8 cellular contexts compared by ENCODE assay signal in genomic region chr10:122911889-122912484, GRCh38. TPM values are rescaled to one million over a fixed set of nuclear protein-coding genes. Genes with fewer than 3 reads are reported as not detected.
DNase-seq lines count a peak whose midpoint lies in the region; ATAC-seq and TF ChIP-seq lines count a peak whose summit lies in the region.

No MANE protein-coding gene starts in this region.

- H3K27ac ChIP-seq in PC-3 (ENCODE audit: low read length), result no peak overlapping the region

- no peaks in the 10 kb centered on the region for H4K20me1 ChIP-seq in PC-3 (ENCODE audit: low read length)

- H3K27me3 ChIP-seq in PC-3 (ENCODE audit: low read length), result no peaks in the 10 kb centered on the region

- intact Hi-C loops in PC-3 (cut with micrococcal nuclease), result no loop called here

- CTCF ChIA-PET in PC-3 (lab: Charles Lee), result no interaction called here

- H3K4me2 ChIP-seq in PC-3 (ENCODE audit: low read length), result no peak overlapping the region

- H2AFZ ChIP-seq in PC-3 (ENCODE audit: low read length), result no peak overlapping the region

- no peaks in the 10 kb centered on the region for H3K36me3 ChIP-seq in PC-3 (ENCODE audit: low read depth, low read length)

- H3K9ac ChIP-seq in PC-3 (ENCODE audit: low read length), result no peak overlapping the region

- BruUV-seq in PC-3 (replicated peaks; lab: Mats Ljungman, UMichigan), result no TSS peak

- no peak for TF ChIP-seq CTCF in PC-3 (conservative IDR thresholded peaks at IDR 0.05; ENCODE audit: low read depth, low read length)
- no peak for TF ChIP-seq CTCF in omental fat pad (IDR thresholded peaks at IDR 0.05)

- no peaks in the 10 kb centered on the region for H3K4me1 ChIP-seq in PC-3 (ENCODE audit: insufficient read depth, low read length)

- DNase-seq in GM19240 (ENCODE audit: insufficient read length, low spot score), result peak; percentile 16
- DNase-seq in PC-3, result peak; percentile 65
- DNase-seq in activated naive CD4-positive, alpha-beta T cell treated with anti-CD3 and anti-CD28 coated beads, Interleukin-2, amount 50 U/mL, for 16 hours, result peak; percentile 48
- DNase-seq in iris pigment epithelial cell (ENCODE audit: low read depth), result peak; percentile 47
- peak; percentile 4 to 12 for DNase-seq in stimulated activated CD8-positive, alpha-beta memory T cell treated with anti-CD3 and anti-CD28 coated beads, Interleukin-15, amount 100 ng/mL, for 48 hours (ENCODE audit: low read depth in 2 of 2)
- DNase-seq in omental fat pad (ENCODE audit: low spot score), result no peak
- DNase-seq in NCI-H2171 treated with DMSO at 0.1 percent for 48 hours (lab: John Stamatoyannopoulos, UW), result no peak

- H3K79me2 ChIP-seq in PC-3 (ENCODE audit: low read length), result no peaks in the 10 kb centered on the region

- POLR2A ChIA-PET in PC-3 (lab: Charles Lee; ENCODE audit: unreplicated experiment), result no interaction called here

- ATAC-seq in PC-3 (peak; percentile 67), HG02884 (IDR thresholded peaks at IDR 0.05; ENCODE audit: unreplicated experiment) (no peak), omental fat pad (ENCODE audit: low FRiP score) (no peak)

- H3K9me2 ChIP-seq in PC-3 (replicated peaks; ENCODE audit: low read length), result no peaks in the 10 kb centered on the region

- no peaks in the 10 kb centered on the region for H3K9me3 ChIP-seq in PC-3 (ENCODE audit: low read length)

- no peaks in the 10 kb centered on the region for H3F3A ChIP-seq in PC-3 (ENCODE audit: low read length, unreplicated experiment)

- no peak overlapping the region for H3K4me3 ChIP-seq in PC-3 (ENCODE audit: low read length)

RNA-seq across cellular contexts. Expression of gene FAM24A, which starts 1.6 kb away (rescaled TPM):
- total RNA-seq in PC-3 (2014; rRNA removed) (not detected in 2 replicates), omental fat pad (not detected)

RNA-seq across cellular contexts. Expression of gene FAM24B, which starts 32.6 kb away (rescaled TPM):
- total RNA-seq in PC-3 (2014; rRNA removed) (5.2 and 12.4 TPM in 2 replicates), omental fat pad (1 to 10 TPM; 1.0 to 4.4 (median 3.2) TPM)

RNA-seq across cellular contexts. Expression of gene C10orf88, which starts 42.0 kb away (rescaled TPM):
- total RNA-seq in PC-3 (2014; rRNA removed) (4.5 and 6.2 TPM in 2 replicates), omental fat pad (10 to 100 TPM in 1 of 4 donors, 1 to 10 TPM in 3; 3.8 to 16.7 (median 5.2) TPM)

Comparison
In these comparisons a context has a peak if more than half of its experiments do, and no peak if none do; other contexts are left out.
1. DNase-seq: peak in GM19240 (single experiment), PC-3 (single experiment), activated naive CD4-positive, alpha-beta T cell treated with anti-CD3 and anti-CD28 coated beads, Interleukin-2, amount 50 U/mL, for 16 hours (single experiment), iris pigment epithelial cell (single experiment) and stimulated activated CD8-positive, alpha-beta memory T cell treated with anti-CD3 and anti-CD28 coated beads, Interleukin-15, amount 100 ng/mL, for 48 hours (2 of 2); none in omental fat pad (single experiment) and NCI-H2171 treated with DMSO at 0.1 percent for 48 hours (single experiment).